Comparison of ENCODE assay signal across 8 cellular contexts in genomic region chr19:42440357-42441046, GRCh38. TPM values are rescaled to one million over a fixed set of nuclear protein-coding genes. Genes with fewer than 3 reads are reported as not detected.
DNase-seq lines count a peak whose midpoint lies in the region; ATAC-seq, FAIRE-seq and TF ChIP-seq lines count a peak whose summit lies in the region.

No MANE protein-coding gene starts in this region.

- TF ChIP-seq CTCF in VCaP (conservative IDR thresholded peaks at IDR 0.05) (peak; percentile 95), brain microvascular endothelial cell (IDR thresholded peaks at IDR 0.05; ENCODE audit: low read depth, low read length, missing control alignments) (peak; percentile 97), keratinocyte (optimal IDR thresholded peaks at IDR 0.05 in 1 of 3, IDR thresholded peaks at IDR 0.05 in 1 of 3, conservative IDR thresholded peaks at IDR 0.05 in 1 of 3; ENCODE audit: extremely low read depth in 1 of 3, insufficient read depth in 2 of 3, low read length in 3 of 3) (peak; percentile 83 to 95 (median 93))

- FAIRE-seq in keratinocyte (lab: Jason Lieb, UNC): no peak

- no peak for ATAC-seq in HG03439 (IDR thresholded peaks at IDR 0.05; ENCODE audit: unreplicated experiment)

- no peaks in the 10 kb centered on the region for H3K9me3 ChIP-seq in keratinocyte (ENCODE audit: control insufficient read depth, low read depth, low read length)

- no peaks in the 10 kb centered on the region for H3K9me1 ChIP-seq in keratinocyte (ENCODE audit: control insufficient read depth, extremely low read depth, insufficient read depth, low read length)

- in situ Hi-C loops in brain microvascular endothelial cell (cut with HindIII; ENCODE audit: low pct_ligation_motif_present, low sequenced_read_pairs): no loop called here

- H3K27ac ChIP-seq in VCaP (no peak overlapping the region), brain microvascular endothelial cell (no peak overlapping the region), keratinocyte (ENCODE audit: control insufficient read depth, insufficient read depth, low read length) (no peak overlapping the region)

- H3K4me2 ChIP-seq in keratinocyte (ENCODE audit: control insufficient read depth, extremely low read depth, insufficient read depth, low read depth, low read length): no peak overlapping the region

- dilution Hi-C loops in keratinocyte (cut with MboI; ENCODE audit: extremely low pct_ligation_motif_present, low sequenced_read_pairs): loop anchor here (25.0 kb wide), 1 partner anchor 147 kb away; the partner anchor contains the start of gene CEACAM8

- H4K20me1 ChIP-seq in keratinocyte (ENCODE audit: control insufficient read depth, extremely low read depth, insufficient read depth, low read length): no peaks in the 10 kb centered on the region

- H3K79me2 ChIP-seq in keratinocyte (ENCODE audit: control insufficient read depth, insufficient read depth, low read length): no peaks in the 10 kb centered on the region

- DNase-seq in NCI-H1092 treated with DMSO at 0.1 percent for 48 hours (lab: John Stamatoyannopoulos, UW): peak; percentile 2
- DNase-seq in NCI-H1092 (lab: John Stamatoyannopoulos, UW): no peak
- DNase-seq in NAMALWA (ENCODE audit: low spot score): peak; percentile 88
- DNase-seq in brain microvascular endothelial cell: peak; percentile 61
- no peak for DNase-seq in keratinocyte (ENCODE audit: low read depth, low spot score)
- DNase-seq in stimulated activated CD4-positive, alpha-beta T cell treated with anti-CD3 and anti-CD28 coated beads, Interleukin-2, amount 100 ng/mL, for 4 hours (ENCODE audit: low read depth): peak; percentile 67

- H3K27me3 ChIP-seq in brain microvascular endothelial cell (replicated peaks) (no peaks in the 10 kb centered on the region), keratinocyte (ENCODE audit: control insufficient read depth, extremely low read depth, insufficient read depth, low read length) (no peaks in the 10 kb centered on the region)

- H2AFZ ChIP-seq in keratinocyte (ENCODE audit: control insufficient read depth, low read length): no peak overlapping the region

- H3K4me1 ChIP-seq in keratinocyte (ENCODE audit: control insufficient read depth, extremely low read depth, insufficient read depth, low read length): no peaks in the 10 kb centered on the region

- no peaks in the 10 kb centered on the region for H3K36me3 ChIP-seq in brain microvascular endothelial cell (replicated peaks)
- H3K36me3 ChIP-seq in keratinocyte (ENCODE audit: control insufficient read depth in 2 of 2, extremely low read depth in 1 of 2, insufficient read depth in 2 of 2, low read length in 2 of 2): no peaks in the 10 kb centered on the region

- H3K9ac ChIP-seq in keratinocyte (ENCODE audit: control insufficient read depth, extremely low read depth, insufficient read depth, low read length): no peak overlapping the region

- H3K4me3 ChIP-seq in brain microvascular endothelial cell (ENCODE audit: low read depth, low read length): no peak overlapping the region
- no peak overlapping the region for H3K4me3 ChIP-seq in keratinocyte (ENCODE audit: control insufficient read depth in 2 of 3, extremely low read depth in 1 of 3, insufficient read depth in 2 of 3, low read depth in 1 of 3, low read length in 3 of 3)

RNA-seq across cellular contexts. Expression of gene CXCL17, which starts 2.2 kb away (rescaled TPM):
- polyA plus RNA-seq in keratinocyte: 0.06 TPM in 1 of 3 replicates, not detected in the others
- polyA plus RNA-seq in keratinocyte (2011; ENCODE audit: low read depth): not detected
- not detected in 2 replicates for polyA plus RNA-seq in keratinocyte (2011; cell fraction: cytosol; rRNA removed)
- polyA plus RNA-seq in keratinocyte (2011; cell fraction: nucleus; rRNA removed): not detected in 2 replicates
- polyA plus RNA-seq in keratinocyte (2012; ENCODE audit: low replicate concordance): 0.85 TPM in 1 of 2 replicates, not detected in the other
- not detected in 3 replicates for polyA minus RNA-seq in keratinocyte
- polyA minus RNA-seq in keratinocyte (2011; cell fraction: cytosol; rRNA and poly(A)+ RNA removed): not detected
- not detected in 2 replicates for polyA minus RNA-seq in keratinocyte (2011; cell fraction: nucleus; rRNA and poly(A)+ RNA removed)

RNA-seq across cellular contexts. Expression of gene LIPE, which starts 13.3 kb away (rescaled TPM):
- polyA plus RNA-seq in keratinocyte: 5.0 to 9.1 TPM (median 6.1 TPM) in 3 replicates
- polyA plus RNA-seq in keratinocyte (2011; ENCODE audit: low read depth): 0.54 TPM
- polyA plus RNA-seq in keratinocyte (2011; cell fraction: cytosol; rRNA removed): 4.5 and 7.6 TPM in 2 replicates
- polyA plus RNA-seq in keratinocyte (2011; cell fraction: nucleus; rRNA removed): 9.3 and 13.8 TPM in 2 replicates
- 4.8 and 12.6 TPM in 2 replicates for polyA plus RNA-seq in keratinocyte (2012; ENCODE audit: low replicate concordance)
- 4.4 to 20.7 TPM (median 6.2 TPM) in 3 replicates for polyA minus RNA-seq in keratinocyte
- 12.1 TPM for polyA minus RNA-seq in keratinocyte (2011; cell fraction: cytosol; rRNA and poly(A)+ RNA removed)
- polyA minus RNA-seq in keratinocyte (2011; cell fraction: nucleus; rRNA and poly(A)+ RNA removed): 6.1 and 9.8 TPM in 2 replicates

RNA-seq across cellular contexts. Expression of gene CNFN, which starts 50.4 kb away (rescaled TPM):
- 3.0 to 10.2 TPM (median 5.1 TPM) in 3 replicates for polyA plus RNA-seq in keratinocyte
- 236 TPM for polyA plus RNA-seq in keratinocyte (2011; ENCODE audit: low read depth)
- polyA plus RNA-seq in keratinocyte (2011; cell fraction: cytosol; rRNA removed): 16.6 and 17.5 TPM in 2 replicates
- 15.5 and 16.8 TPM in 2 replicates for polyA plus RNA-seq in keratinocyte (2011; cell fraction: nucleus; rRNA removed)
- 22.8 and 1,581 TPM in 2 replicates for polyA plus RNA-seq in keratinocyte (2012; ENCODE audit: low replicate concordance)
- polyA minus RNA-seq in keratinocyte: 13.3 to 49.5 TPM (median 16.7 TPM) in 3 replicates
- polyA minus RNA-seq in keratinocyte (2011; cell fraction: cytosol; rRNA and poly(A)+ RNA removed): 22.8 TPM
- polyA minus RNA-seq in keratinocyte (2011; cell fraction: nucleus; rRNA and poly(A)+ RNA removed): 8.8 and 18.3 TPM in 2 replicates

Comparison
In these comparisons a context has a peak if more than half of its experiments do, and no peak if none do; other contexts are left out.
1. DNase-seq: peak in NCI-H1092 treated with DMSO at 0.1 percent for 48 hours (single experiment), NAMALWA (single experiment), brain microvascular endothelial cell (single experiment) and stimulated activated CD4-positive, alpha-beta T cell treated with anti-CD3 and anti-CD28 coated beads, Interleukin-2, amount 100 ng/mL, for 4 hours (single experiment); none in NCI-H1092 (single experiment) and keratinocyte (single experiment).
2. Peak in every context shown above with its lines, with median percentiles within 50 percentile points of each other: CTCF ChIP-seq.